ENCODE assay signal across 8 cellular contexts in the genomic region with DNA sequence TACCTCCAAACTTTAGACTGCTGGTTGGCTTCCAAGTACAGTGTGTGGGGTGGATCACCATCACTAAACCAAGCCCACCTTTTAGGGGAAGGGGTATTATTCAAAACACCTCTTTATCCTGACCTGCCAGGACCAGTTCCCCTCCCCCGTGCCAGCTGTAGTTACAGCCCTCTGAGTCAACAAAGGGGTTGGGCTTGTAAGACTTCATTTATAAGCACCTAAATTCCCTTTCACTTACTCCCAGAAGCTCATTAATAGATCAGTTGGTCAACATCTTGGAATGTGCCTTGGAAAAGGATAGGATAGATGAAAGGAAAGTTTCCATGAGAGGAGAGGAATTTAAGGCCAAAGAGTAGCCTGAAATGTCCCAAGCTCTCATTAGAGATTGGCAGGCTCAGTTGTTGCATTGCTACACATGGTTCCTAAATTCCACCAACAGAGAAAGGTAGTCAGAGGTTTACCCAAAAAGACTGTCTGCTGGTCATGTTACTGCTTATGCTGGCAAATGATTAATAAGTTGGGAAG. TPM values are rescaled to one million over a fixed set of nuclear protein-coding genes. Genes with fewer than 3 reads are reported as not detected.
DNase-seq lines count a peak whose midpoint lies in the region; ATAC-seq and TF ChIP-seq lines count a peak whose summit lies in the region.

No MANE protein-coding gene starts in this region.

- TF ChIP-seq POLR2A in ovary (IDR thresholded peaks at IDR 0.05): no peak

- H2AFZ ChIP-seq in PC-3 (ENCODE audit: low read length): peak overlapping the region; percentile 52; the same call in 1 of the 2 replicates

- TF ChIP-seq EP300 in ovary (IDR thresholded peaks at IDR 0.05): no peak

- H3K4me2 ChIP-seq in PC-3 (ENCODE audit: low read length): peak overlapping the region; percentile 78

- no peaks in the 10 kb centered on the region for H4K20me1 ChIP-seq in PC-3 (ENCODE audit: low read length)

- H3K9ac ChIP-seq in PC-3 (ENCODE audit: low read length): no peak overlapping the region

- peak; percentile 90 for ATAC-seq in PC-3
- no peak for ATAC-seq in HG03135 (IDR thresholded peaks at IDR 0.05; ENCODE audit: unreplicated experiment)
- ATAC-seq in GM18867 (IDR thresholded peaks at IDR 0.05; ENCODE audit: unreplicated experiment): no peak

- POLR2A ChIA-PET in PC-3 (lab: Charles Lee; ENCODE audit: unreplicated experiment): no interaction called here

- H3K79me2 ChIP-seq in PC-3 (ENCODE audit: low read length): no peaks in the 10 kb centered on the region

- H3K4me1 ChIP-seq in PC-3 (ENCODE audit: insufficient read depth, low read length): peaks cover 29% of the 10 kb centered on the region
- peaks cover 2% of the 10 kb centered on the region for H3K4me1 ChIP-seq in ovary (ENCODE audit: insufficient read depth)

- H3K4me3 ChIP-seq in PC-3 (ENCODE audit: low read length): peak overlapping the region; percentile 26; the same call in 1 of the 2 replicates
- no peak overlapping the region for H3K4me3 ChIP-seq in fibroblast of villous mesenchyme (ENCODE audit: low read depth, low read length)
- no peak overlapping the region for H3K4me3 ChIP-seq in ovary

- no peaks in the 10 kb centered on the region for H3K9me2 ChIP-seq in PC-3 (replicated peaks; ENCODE audit: low read length)

- intact Hi-C loops in PC-3 (cut with micrococcal nuclease) (loop anchor here (5.0 kb wide), 1 partner anchor 54 kb away; no protein-coding TSS in a partner anchor), ovary (cut with DNase I) (no loop called here)

- H3K36me3 ChIP-seq in PC-3 (ENCODE audit: low read depth, low read length) (no peaks in the 10 kb centered on the region), ovary (no peaks in the 10 kb centered on the region)

- H3K27ac ChIP-seq in PC-3 (ENCODE audit: low read length) (peak overlapping the region; percentile 50), ovary (no peak overlapping the region)

- CTCF ChIA-PET in PC-3 (lab: Charles Lee): no interaction called here

- 43 to 75% (median 44%) methylated on average over 1 of the region's 1 CpG for WGBS in ovary, 3 donors

- no TSS peak for BruUV-seq in PC-3 (replicated peaks; lab: Mats Ljungman, UMichigan)

- DNase-seq in NCI-H2171 treated with DMSO at 0.1 percent for 48 hours (lab: John Stamatoyannopoulos, UW): peak; percentile 7
- DNase-seq in NCI-H2171 (lab: John Stamatoyannopoulos, UW): no peak
- peak; percentile 87 for DNase-seq in PC-3
- peak; percentile 74 for DNase-seq in fibroblast of villous mesenchyme (ENCODE audit: low read depth)
- peak; percentile 34 for DNase-seq in stimulated activated CD4-positive, alpha-beta T cell treated with anti-CD3 and anti-CD28 coated beads, Interleukin-4, amount 100 ng/mL, for 24 hours
- DNase-seq in ovary: no peak

- H3K9me3 ChIP-seq in PC-3 (ENCODE audit: low read length): no peaks in the 10 kb centered on the region
- H3K9me3 ChIP-seq in ovary: no peaks in the 10 kb centered on the region

- TF ChIP-seq CTCF in PC-3 (conservative IDR thresholded peaks at IDR 0.05; ENCODE audit: low read depth, low read length) (no peak), fibroblast of villous mesenchyme (IDR thresholded peaks at IDR 0.05; ENCODE audit: insufficient read depth, low read depth, low read length) (no peak), ovary (IDR thresholded peaks at IDR 0.05) (no peak)

- no peaks in the 10 kb centered on the region for H3K27me3 ChIP-seq in PC-3 (ENCODE audit: low read length)
- H3K27me3 ChIP-seq in ovary: no peaks in the 10 kb centered on the region

- H3F3A ChIP-seq in PC-3 (ENCODE audit: low read length, unreplicated experiment): no peaks in the 10 kb centered on the region

RNA-seq across cellular contexts. Expression of gene TNFAIP3, which starts 59.2 kb away (rescaled TPM):
- total RNA-seq in PC-3 (2014; rRNA removed): 21.9 TPM in 2 replicates
- total RNA-seq in fibroblast of villous mesenchyme: 3.5 and 3.9 TPM in 2 replicates
- total RNA-seq in ovary: 100 to 1,000 TPM in 3 of 7 donors, 10 to 100 TPM in 4; 57.3 to 206 (median 99.5) TPM
- 10 to 100 TPM; 35.4 to 58.0 TPM for polyA plus RNA-seq in ovary

Comparison
In these comparisons a context has a peak if more than half of its experiments do, and no peak if none do; other contexts are left out.
1. DNase-seq: peak in NCI-H2171 treated with DMSO at 0.1 percent for 48 hours (single experiment), PC-3 (single experiment), fibroblast of villous mesenchyme (single experiment) and stimulated activated CD4-positive, alpha-beta T cell treated with anti-CD3 and anti-CD28 coated beads, Interleukin-4, amount 100 ng/mL, for 24 hours (single experiment); none in NCI-H2171 (single experiment) and ovary (0 of 5).